Comparison of ENCODE assay signal across 25 cellular contexts in the genomic region with DNA sequence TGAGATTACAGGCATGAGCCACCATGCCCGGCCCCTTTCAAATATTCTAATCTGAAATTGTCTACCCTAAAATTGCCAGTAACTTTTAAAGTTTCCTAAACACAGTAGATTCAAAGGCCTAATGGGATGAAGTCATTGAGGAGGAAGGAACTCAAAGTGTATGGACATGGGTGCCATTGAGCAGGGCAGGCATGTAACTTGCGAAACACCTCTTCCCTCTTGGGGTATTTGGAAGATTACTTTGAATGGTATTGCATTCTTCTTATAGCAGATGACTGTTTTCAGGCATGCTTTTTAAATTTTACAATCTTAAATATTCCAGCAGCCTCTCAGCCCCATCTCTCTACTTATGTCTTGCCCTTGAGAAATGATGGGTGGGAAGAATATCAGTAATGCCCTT.
"Had no signal": no experiment of that assay in that cellular context is flagged by ENCODE, and none has a peak within 500 bp of the region (broad histone marks: within the 10 kb centered on the region; RNA-seq: fewer than 3 reads in every experiment).

No MANE protein-coding gene starts in this region.

- H3K27ac ChIP-seq: ascending aorta, brain microvascular endothelial cell, heart left ventricle, sigmoid colon, testis, upper lobe of left lung, VCaP had no signal

- H3K4me1 ChIP-seq: ascending aorta, sigmoid colon had no signal

- H3K4me3 Mint-ChIP-seq: nephron progenitor cell; T-helper 2 cell treated with Interferon-gamma antibody and Interleukin-4, amounts not matched to agents 5 μg/mL and 100 μg/mL, for 36 hours had no signal

- ATAC-seq: activated CD4-positive, CD25-positive, alpha-beta regulatory T cell treated with anti-CD3 and anti-CD28 coated beads, Interleukin-2, amount 50 U/mL, for 24 hours; heart left ventricle; left cardiac atrium; SK-N-SH treated with all-trans-retinoic acid at 6 μM for 48 hours had no signal

- H3K9me3 Mint-ChIP-seq: nephron progenitor cell had no signal

- H3K9me3 ChIP-seq: ascending aorta, heart left ventricle, sigmoid colon, testis, upper lobe of left lung had no signal

- FAIRE-seq: colon, islet of Langerhans had no signal

- H3K27me3 ChIP-seq: ascending aorta, brain microvascular endothelial cell, heart left ventricle, sigmoid colon, testis, upper lobe of left lung had no signal

- H3K27ac Mint-ChIP-seq: nephron progenitor cell; T-helper 2 cell treated with Interferon-gamma antibody and Interleukin-4, amounts not matched to agents 5 μg/mL and 100 μg/mL, for 36 hours had no signal

- H3K4me3 ChIP-seq: ascending aorta, heart left ventricle, sigmoid colon, testis, upper lobe of left lung had no signal

- DNase-seq: activated CD4-positive, alpha-beta T cell treated with anti-CD3 and anti-CD28 coated beads, Interleukin-2, amount 50 U/mL, for 1 hour; activated effector memory CD4-positive, alpha-beta T cell treated with anti-CD3 and anti-CD28 coated beads, Interleukin-2, amount 50 U/mL, for 16 hours; activated naive CD4-positive, alpha-beta T cell treated with anti-CD3 and anti-CD28 coated beads, Interleukin-2, amount 50 U/mL, for 16 hours; activated T-cell treated with anti-CD3 and anti-CD28 coated beads, Interleukin-2, amount 50 U/mL, for 48 hours; brain microvascular endothelial cell; central memory CD4-positive, alpha-beta T cell; effector memory CD4-positive, alpha-beta T cell; heart left ventricle; left cardiac atrium; mesenchymal stem cell; nephron progenitor cell; nucleus accumbens; sigmoid colon; stimulated activated CD4-positive, alpha-beta T cell treated with anti-CD3 and anti-CD28 coated beads, Interleukin-2, amount 100 ng/mL, for 48 hours; stimulated activated CD8-positive, alpha-beta memory T cell treated with anti-CD3 and anti-CD28 coated beads, Interleukin-4, amount 100 ng/mL, for 48 hours; stimulated activated naive CD4-positive, alpha-beta T cell; testis; upper lobe of left lung had no signal
